12 cellular contexts compared by ENCODE assay signal in the genomic region with DNA sequence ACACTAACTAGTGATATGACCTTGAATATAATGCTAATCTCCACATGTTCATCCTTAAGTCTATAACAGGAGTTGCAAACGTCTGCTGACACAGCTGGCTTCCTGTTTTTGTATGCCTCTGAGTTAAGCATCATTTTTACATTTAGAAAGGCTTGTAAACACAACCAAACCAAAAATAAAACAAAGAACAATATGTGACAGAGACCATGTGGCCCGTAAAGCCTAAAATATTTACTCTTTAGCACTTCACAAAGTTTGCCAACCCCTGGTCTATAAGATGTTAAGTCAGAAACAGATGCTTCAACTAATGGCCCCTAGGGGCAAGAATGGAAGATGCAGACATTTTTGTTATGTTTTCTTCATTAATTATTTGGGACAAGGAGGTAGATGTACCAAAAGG.
DNase-seq lines count a peak whose midpoint lies in the region; ATAC-seq, FAIRE-seq and TF ChIP-seq lines count a peak whose summit lies in the region.
"Had no signal": no experiment of that assay in that cellular context is flagged by ENCODE, and none has a peak within 500 bp of the region (broad histone marks: within the 10 kb centered on the region; RNA-seq: fewer than 3 reads in every experiment).

No MANE protein-coding gene starts in this region.

- H3K9me3 ChIP-seq in CD4-positive, alpha-beta T cell (ENCODE audit: control insufficient read depth, low read length) = no peaks in the 10 kb centered on the region
- H3K9me3 ChIP-seq: ovary had no signal

- no peak overlapping the region for H3K4me3 ChIP-seq in fibroblast of mammary gland (ENCODE audit: control insufficient read depth, low read depth, low read length)
- H3K4me3 ChIP-seq: ovary, SK-N-MC had no signal

- POLR2A ChIA-PET in CD4-positive, alpha-beta T cell (lab: Charles Lee) = no interaction called here

- H3K9me3 Mint-ChIP-seq in CD4-positive, alpha-beta T cell = no peaks in the 10 kb centered on the region

- intact Hi-C loops in CD4-positive, alpha-beta T cell (cut with DNase I, micrococcal nuclease) = no loop called here

- H3K4me3 Mint-ChIP-seq in CD4-positive, alpha-beta T cell = no peak overlapping the region

- H3K36me3 Mint-ChIP-seq in CD4-positive, alpha-beta T cell (ENCODE audit: low read depth) = peaks cover 29% of the 10 kb centered on the region

- DNase-seq in A172 (ENCODE audit: low spot score) (peak; percentile 2), RKO (ENCODE audit: low spot score) (peak; percentile 30), fibroblast of mammary gland (ENCODE audit: low read depth) (no peak), substantia nigra (lab: John Stamatoyannopoulos, UW) (no peak), RCC 7860 (ENCODE audit: low spot score) (no peak)
- no peak for DNase-seq in CD4-positive, alpha-beta T cell
- no peak for DNase-seq in stimulated activated CD8-positive, alpha-beta memory T cell treated with anti-CD3 and anti-CD28 coated beads, Interleukin-4, amount 100 ng/mL, for 48 hours
- DNase-seq: central memory CD4-positive, alpha-beta T cell; NCI-H1694; ovary had no signal

- H3K27ac Mint-ChIP-seq in CD4-positive, alpha-beta T cell = no peak overlapping the region

- CTCF ChIA-PET in CD4-positive, alpha-beta T cell (lab: Charles Lee) = interaction anchor here (0.7 kb wide), 1 partner anchor 400 kb away, joined by 3 read pairs; no protein-coding TSS in a partner anchor

- no peak overlapping the region for H3K27ac ChIP-seq in substantia nigra (ENCODE audit: low read depth, low read length, poor library complexity, severe bottlenecking)
- no peak overlapping the region for H3K27ac ChIP-seq in CD4-positive, alpha-beta T cell (ENCODE audit: low read depth, low read length)
- H3K27ac ChIP-seq: ovary, SK-N-MC had no signal

- no peak for ATAC-seq in CD4-positive, alpha-beta T cell (ENCODE audit: poor library complexity)

- TF ChIP-seq CTCF in GM12872 (IDR thresholded peaks at IDR 0.05; ENCODE audit: insufficient read depth, low read depth, low read length) (peak; percentile 29; the same call in 1 of the 3 replicates), fibroblast of mammary gland (conservative IDR thresholded peaks at IDR 0.05; ENCODE audit: control insufficient read depth, insufficient read depth, low read depth, low read length) (peak; percentile 28)
- no peak for TF ChIP-seq CTCF in CD4-positive, alpha-beta T cell (IDR thresholded peaks at IDR 0.05)

- H3K27me3 ChIP-seq in CD4-positive, alpha-beta T cell (ENCODE audit: control insufficient read depth, insufficient read depth, low read length) = no peaks in the 10 kb centered on the region
- H3K27me3 ChIP-seq: ovary had no signal

- no peaks in the 10 kb centered on the region for H3K4me1 Mint-ChIP-seq in CD4-positive, alpha-beta T cell (ENCODE audit: low read depth)

- no peak for FAIRE-seq in RCC 7860 (lab: Jason Lieb, UNC)

- no peaks in the 10 kb centered on the region for H3K27me3 Mint-ChIP-seq in CD4-positive, alpha-beta T cell

Comparison
In these comparisons a context has a peak if more than half of its experiments do, and no peak if none do; other contexts are left out.
1. DNase-seq: peak in A172 (single experiment) and RKO (single experiment); none in fibroblast of mammary gland (single experiment), substantia nigra (0 of 49), RCC 7860 (single experiment), CD4-positive, alpha-beta T cell (0 of 10) and stimulated activated CD8-positive, alpha-beta memory T cell treated with anti-CD3 and anti-CD28 coated beads, Interleukin-4, amount 100 ng/mL, for 48 hours (single experiment).